8 cellular contexts compared by ENCODE assay signal in genomic region chr20:49768204-49769124, GRCh38. TPM values are rescaled to one million over a fixed set of nuclear protein-coding genes. Genes with fewer than 3 reads are reported as not detected.
DNase-seq lines count a peak whose midpoint lies in the region; ATAC-seq and TF ChIP-seq lines count a peak whose summit lies in the region.

No MANE protein-coding gene starts in this region.

- peaks cover 27% of the 10 kb centered on the region for H3K4me1 ChIP-seq in HUES6 (ENCODE audit: control insufficient read depth, insufficient read depth, low read length)
- H3K4me1 ChIP-seq in fibroblast of lung (ENCODE audit: control insufficient read depth, extremely low read depth, insufficient read depth, low read length), result peaks cover 9% of the 10 kb centered on the region
- peaks cover 89 to 91% of the 10 kb centered on the region in 2 experiments for H3K4me1 ChIP-seq in neutrophil (ENCODE audit: control insufficient read depth in 1 of 2, insufficient read depth in 1 of 2, low read depth in 1 of 2, low read length in 1 of 2)

- H3K9me3 ChIP-seq in HUES6 (ENCODE audit: control insufficient read depth, insufficient read depth, low read depth, low read length), result peaks cover 9% of the 10 kb centered on the region
- no peaks in the 10 kb centered on the region for H3K9me3 ChIP-seq in T-helper 17 cell (ENCODE audit: control insufficient read depth, low read length, poor library complexity, severe bottlenecking)
- no peaks in the 10 kb centered on the region for H3K9me3 ChIP-seq in fibroblast of lung (ENCODE audit: control insufficient read depth, insufficient read depth, low read depth, low read length)
- no peaks in the 10 kb centered on the region for H3K9me3 ChIP-seq in neutrophil

- ATAC-seq in T-helper 17 cell (peak; percentile 91), HG03159 (IDR thresholded peaks at IDR 0.05; ENCODE audit: unreplicated experiment) (no peak), HG03432 (IDR thresholded peaks at IDR 0.05; ENCODE audit: unreplicated experiment) (no peak), GM19035 (IDR thresholded peaks at IDR 0.05; ENCODE audit: unreplicated experiment) (no peak)

- no peaks in the 10 kb centered on the region for H4K20me1 ChIP-seq in fibroblast of lung (ENCODE audit: control insufficient read depth, extremely low read depth, insufficient read depth, low read length)

- CTCF ChIA-PET in BJ (lab: Yijun Ruan, JAX), result interaction anchor here (0.6 kb wide), 1 partner anchor 21 kb away, joined by 3 read pairs; no protein-coding TSS in a partner anchor

- no peak overlapping the region for H3K27ac Mint-ChIP-seq in T-helper 17 cell

- peaks cover 22% of the 10 kb centered on the region for H3K4me1 Mint-ChIP-seq in T-helper 17 cell

- H3K27me3 ChIP-seq in BJ (ENCODE audit: control insufficient read depth, insufficient read depth, low read length) (no peaks in the 10 kb centered on the region), HUES6 (ENCODE audit: control insufficient read depth, insufficient read depth, low read length) (no peaks in the 10 kb centered on the region), fibroblast of lung (ENCODE audit: control insufficient read depth, insufficient read depth, low read length) (no peaks in the 10 kb centered on the region), neutrophil (no peaks in the 10 kb centered on the region)

- H3K4me3 ChIP-seq in BJ (ENCODE audit: low read depth, low read length), result no peak overlapping the region
- H3K4me3 ChIP-seq in HUES6 (ENCODE audit: low read depth, low read length), result no peak overlapping the region
- H3K4me3 ChIP-seq in fibroblast of lung (replicated peaks in 1 of 4; ENCODE audit: control extremely low read depth in 1 of 4, insufficient read depth in 1 of 4, low read depth in 3 of 4, low read length in 4 of 4), result no peak overlapping the region
- H3K4me3 ChIP-seq in neutrophil (ENCODE audit: low read depth in 1 of 2, low read length in 1 of 2), result peak overlapping the region; percentile 43 to 47

- peak overlapping the region; percentile 30 for H3K9ac ChIP-seq in HUES6 (ENCODE audit: low read length)
- no peak overlapping the region for H3K9ac ChIP-seq in fibroblast of lung (ENCODE audit: insufficient read depth, low read length)

- peak overlapping the region; percentile 49 for H3K4me2 ChIP-seq in fibroblast of lung (ENCODE audit: extremely low read depth, insufficient read depth, low read length)

- DNase-seq in BJ (ENCODE audit: low read depth) (peak; percentile 68), T-helper 17 cell (no peak), fibroblast of lung (ENCODE audit: low read depth in 2 of 2) (peak; percentile 77 to 89)

- TF ChIP-seq CTCF in BJ (IDR thresholded peaks at IDR 0.05; ENCODE audit: insufficient read depth, low read depth, low read length) (no peak), fibroblast of lung (conservative IDR thresholded peaks at IDR 0.05 in 1 of 2, IDR thresholded peaks at IDR 0.05 in 1 of 2; ENCODE audit: low read depth in 1 of 2, low read length in 2 of 2) (no peak), neutrophil (IDR thresholded peaks at IDR 0.05) (no peak)

- H3K27me3 Mint-ChIP-seq in T-helper 17 cell, result peaks cover 55% of the 10 kb centered on the region

- POLR2A ChIA-PET in BJ (lab: Charles Lee), result no interaction called here

- peaks cover 2% of the 10 kb centered on the region for H3K36me3 Mint-ChIP-seq in T-helper 17 cell (ENCODE audit: low read depth)

- H3K27ac ChIP-seq in HUES6 (ENCODE audit: low read depth, low read length) (peak overlapping the region; percentile 82), fibroblast of lung (ENCODE audit: insufficient read depth, low read length) (no peak overlapping the region), neutrophil (peak overlapping the region; percentile 92)

- no peak overlapping the region for H2AFZ ChIP-seq in fibroblast of lung (ENCODE audit: low read length)

- H3K79me2 ChIP-seq in fibroblast of lung (ENCODE audit: control insufficient read depth, insufficient read depth, low read length), result no peaks in the 10 kb centered on the region

- no peaks in the 10 kb centered on the region for H3K36me3 ChIP-seq in BJ (ENCODE audit: control insufficient read depth, insufficient read depth, low read length)
- no peaks in the 10 kb centered on the region for H3K36me3 ChIP-seq in HUES6 (ENCODE audit: control insufficient read depth, insufficient read depth, low read length)
- no peaks in the 10 kb centered on the region for H3K36me3 ChIP-seq in fibroblast of lung (ENCODE audit: control insufficient read depth, insufficient read depth, low read length)
- H3K36me3 ChIP-seq in neutrophil, result no peaks in the 10 kb centered on the region

- peak overlapping the region; percentile 75 for H3K4me3 Mint-ChIP-seq in T-helper 17 cell

RNA-seq across cellular contexts. Expression of gene SLC9A8, which starts 44.2 kb away (rescaled TPM):
- polyA plus RNA-seq in BJ (2011; rRNA removed), result 2.9 and 3.3 TPM in 2 replicates
- polyA minus RNA-seq in BJ (2011; rRNA and poly(A)+ RNA removed), result 4.6 and 10.8 TPM in 2 replicates
- 10 to 100 TPM; 42.4 to 44.8 TPM for total RNA-seq in T-helper 17 cell
- 6.9 and 15.5 TPM in 2 replicates for total RNA-seq in fibroblast of lung
- polyA plus RNA-seq in fibroblast of lung, result 2.4 and 2.7 TPM in 2 replicates
- 4.4 and 4.7 TPM in 2 replicates for polyA plus RNA-seq in fibroblast of lung (2012)
- polyA minus RNA-seq in fibroblast of lung (ENCODE audit: low replicate concordance), result 9.2 and 13.7 TPM in 2 replicates

RNA-seq across cellular contexts. Expression of gene B4GALT5, which starts 54.8 kb away (rescaled TPM):
- 26.7 and 32.5 TPM in 2 replicates for polyA plus RNA-seq in BJ (2011; rRNA removed)
- polyA minus RNA-seq in BJ (2011; rRNA and poly(A)+ RNA removed), result 18.6 and 24.8 TPM in 2 replicates
- total RNA-seq in T-helper 17 cell, result 10 to 100 TPM; 17.3 to 19.0 TPM
- 19.0 and 21.0 TPM in 2 replicates for total RNA-seq in fibroblast of lung
- polyA plus RNA-seq in fibroblast of lung, result 28.0 and 34.1 TPM in 2 replicates
- 15.4 and 17.2 TPM in 2 replicates for polyA plus RNA-seq in fibroblast of lung (2012)
- 21.2 and 33.4 TPM in 2 replicates for polyA minus RNA-seq in fibroblast of lung (ENCODE audit: low replicate concordance)

Comparison
In these comparisons a context has a peak if more than half of its experiments do, and no peak if none do; other contexts are left out.
1. DNase-seq: peak in BJ (single experiment) and fibroblast of lung (2 of 2); none in T-helper 17 cell (0 of 3).
2. H3K4me3 ChIP-seq: peak in neutrophil (2 of 2); none in BJ (single experiment), HUES6 (single experiment) and fibroblast of lung (0 of 4).